1 cellular context compared by ENCODE assay signal in the genomic region with DNA sequence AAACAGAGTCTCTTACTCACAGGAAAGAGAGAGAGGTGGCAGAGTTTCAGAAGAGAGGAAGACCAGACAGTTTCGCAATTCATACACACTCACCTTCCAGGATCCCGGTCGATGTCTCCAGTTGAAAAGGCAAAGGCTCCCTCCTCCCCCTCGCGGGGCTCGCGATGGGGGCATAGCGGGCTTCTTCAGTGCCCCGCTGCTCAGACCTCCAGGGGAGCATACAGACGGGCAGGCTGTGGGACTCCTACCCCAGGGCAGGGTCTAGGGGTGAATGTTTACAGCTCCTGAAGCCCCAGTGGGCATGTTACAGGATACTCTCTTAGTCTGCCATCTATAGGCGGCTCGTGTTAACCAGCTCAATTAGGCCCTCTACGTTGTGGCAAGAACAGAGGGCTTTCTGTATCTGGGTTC.
TF ChIP-seq lines count a peak whose summit lies in the region.

No MANE protein-coding gene starts in this region.

TF ChIP-seq in HEK293, 187 proteins besides CTCF, POLR2A, EP300 and RAD21 (continued from another document):
- TF ChIP-seq, protein P1, sequence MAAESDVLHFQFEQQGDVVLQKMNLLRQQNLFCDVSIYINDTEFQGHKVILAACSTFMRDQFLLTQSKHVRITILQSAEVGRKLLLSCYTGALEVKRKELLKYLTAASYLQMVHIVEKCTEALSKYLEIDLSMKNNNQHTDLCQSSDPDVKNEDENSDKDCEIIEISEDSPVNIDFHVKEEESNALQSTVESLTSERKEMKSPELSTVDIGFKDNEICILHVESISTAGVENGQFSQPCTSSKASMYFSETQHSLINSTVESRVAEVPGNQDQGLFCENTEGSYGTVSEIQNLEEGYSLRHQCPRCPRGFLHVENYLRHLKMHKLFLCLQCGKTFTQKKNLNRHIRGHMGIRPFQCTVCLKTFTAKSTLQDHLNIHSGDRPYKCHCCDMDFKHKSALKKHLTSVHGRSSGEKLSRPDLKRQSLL (tag by site-specific recombination; IDR thresholded peaks at IDR 0.05): no peak
- no peak for TF ChIP-seq SETDB1 (IDR thresholded peaks at IDR 0.05; ENCODE audit: insufficient read length, low read length)
- TF ChIP-seq, protein P2, sequence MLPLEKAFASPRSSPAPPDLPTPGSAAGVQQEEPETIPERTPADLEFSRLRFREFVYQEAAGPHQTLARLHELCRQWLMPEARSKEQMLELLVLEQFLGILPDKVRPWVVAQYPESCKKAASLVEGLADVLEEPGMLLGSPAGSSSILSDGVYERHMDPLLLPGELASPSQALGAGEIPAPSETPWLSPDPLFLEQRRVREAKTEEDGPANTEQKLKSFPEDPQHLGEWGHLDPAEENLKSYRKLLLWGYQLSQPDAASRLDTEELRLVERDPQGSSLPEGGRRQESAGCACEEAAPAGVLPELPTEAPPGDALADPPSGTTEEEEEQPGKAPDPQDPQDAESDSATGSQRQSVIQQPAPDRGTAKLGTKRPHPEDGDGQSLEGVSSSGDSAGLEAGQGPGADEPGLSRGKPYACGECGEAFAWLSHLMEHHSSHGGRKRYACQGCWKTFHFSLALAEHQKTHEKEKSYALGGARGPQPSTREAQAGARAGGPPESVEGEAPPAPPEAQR (tag by site-specific recombination; IDR thresholded peaks at IDR 0.05): no peak
